In the genomic region with DNA sequence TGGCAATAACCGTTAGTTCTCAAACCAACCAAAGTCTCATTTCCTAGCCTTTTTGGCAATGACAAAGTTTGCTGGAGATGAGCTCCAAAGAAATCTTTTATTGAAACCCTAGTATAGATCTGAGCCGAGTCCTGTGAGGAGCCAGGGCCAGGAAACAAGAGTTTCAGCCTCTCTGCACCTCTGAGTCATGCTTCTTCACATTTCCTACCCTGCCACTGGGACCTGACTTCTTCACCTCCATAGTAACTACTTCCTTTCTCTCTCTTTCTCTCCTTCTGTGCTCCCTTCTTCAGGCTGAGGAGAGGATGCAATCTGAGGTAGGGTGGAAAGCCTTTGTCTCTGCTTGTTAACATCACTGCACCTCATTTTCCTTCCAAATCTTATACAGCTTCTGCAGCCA, we compare ENCODE assay signal across 14 cellular contexts. TPM values are rescaled to one million over a fixed set of nuclear protein-coding genes. Genes with fewer than 3 reads are reported as not detected.
DNase-seq lines count a peak whose midpoint lies in the region; ATAC-seq, FAIRE-seq and TF ChIP-seq lines count a peak whose summit lies in the region.
"Had no signal": no experiment of that assay in that cellular context is flagged by ENCODE, and none has a peak within 500 bp of the region (broad histone marks: within the 10 kb centered on the region; RNA-seq: fewer than 3 reads in every experiment).

No MANE protein-coding gene starts in this region.

- WGBS in heart right ventricle, 2 donors, result 31 to 37% methylated on average over 2 of the region's 2 CpGs
- WGBS in lower leg skin, 2 donors, result 26 to 36% methylated on average over 2 of the region's 2 CpGs

- H2AFZ ChIP-seq in astrocyte (ENCODE audit: low read depth, low read length), result no peak overlapping the region

- no peaks in the 10 kb centered on the region for H3K9me3 Mint-ChIP-seq in astrocyte (ENCODE audit: unreplicated experiment)
- no peaks in the 10 kb centered on the region for H3K9me3 Mint-ChIP-seq in stimulated activated naive CD8-positive, alpha-beta T cell treated with anti-CD3 and anti-CD28 coated beads, Interleukin-15, amount 100 ng/mL, for 72 hours
- H3K9me3 Mint-ChIP-seq: activated T-cell treated with anti-CD3 and anti-CD28 coated beads, Interleukin-2, amount 50 U/mL, for 72 hours; CD8-positive, alpha-beta T cell; stimulated activated naive CD8-positive, alpha-beta T cell treated with anti-CD3 and anti-CD28 coated beads, Interleukin-15, Interleukin-2, amounts not matched to agents 100 ng/mL and 50 ng/mL, for 24 hours had no signal

- H3K9me3 ChIP-seq in astrocyte (ENCODE audit: insufficient read depth, low read depth, low read length) (no peaks in the 10 kb centered on the region), heart right ventricle (no peaks in the 10 kb centered on the region), skeletal muscle satellite cell (replicated peaks; ENCODE audit: low read length) (no peaks in the 10 kb centered on the region)

- H4K20me1 ChIP-seq in astrocyte (ENCODE audit: insufficient read depth, low read length), result no peaks in the 10 kb centered on the region

- no peaks in the 10 kb centered on the region for H3K27me3 ChIP-seq in astrocyte (ENCODE audit: insufficient read depth, low read length)
- no peaks in the 10 kb centered on the region for H3K27me3 ChIP-seq in heart right ventricle
- H3K27me3 ChIP-seq in skeletal muscle satellite cell (ENCODE audit: control insufficient read depth, insufficient read depth, low read length), result no peaks in the 10 kb centered on the region

- peaks cover 37% of the 10 kb centered on the region for H3K4me1 Mint-ChIP-seq in astrocyte (ENCODE audit: low read depth, unreplicated experiment)
- peaks cover 12% of the 10 kb centered on the region for H3K4me1 Mint-ChIP-seq in stimulated activated naive CD8-positive, alpha-beta T cell treated with anti-CD3 and anti-CD28 coated beads, Interleukin-15, amount 100 ng/mL, for 72 hours

- peak overlapping the region; percentile 35 for H3K27ac Mint-ChIP-seq in astrocyte (ENCODE audit: unreplicated experiment)
- no peak overlapping the region for H3K27ac Mint-ChIP-seq in stimulated activated naive CD8-positive, alpha-beta T cell treated with anti-CD3 and anti-CD28 coated beads, Interleukin-15, amount 100 ng/mL, for 72 hours
- H3K27ac Mint-ChIP-seq: activated T-cell treated with anti-CD3 and anti-CD28 coated beads, Interleukin-2, amount 50 U/mL, for 72 hours; CD8-positive, alpha-beta T cell; stimulated activated naive CD8-positive, alpha-beta T cell treated with anti-CD3 and anti-CD28 coated beads, Interleukin-15, Interleukin-2, amounts not matched to agents 100 ng/mL and 50 ng/mL, for 24 hours had no signal

- peak overlapping the region; percentile 43 for H3K4me3 Mint-ChIP-seq in astrocyte (ENCODE audit: unreplicated experiment)
- no peak overlapping the region for H3K4me3 Mint-ChIP-seq in stimulated activated naive CD8-positive, alpha-beta T cell treated with anti-CD3 and anti-CD28 coated beads, Interleukin-15, amount 100 ng/mL, for 72 hours
- H3K4me3 Mint-ChIP-seq: activated T-cell treated with anti-CD3 and anti-CD28 coated beads, Interleukin-2, amount 50 U/mL, for 72 hours; CD8-positive, alpha-beta T cell; stimulated activated naive CD8-positive, alpha-beta T cell treated with anti-CD3 and anti-CD28 coated beads, Interleukin-15, Interleukin-2, amounts not matched to agents 100 ng/mL and 50 ng/mL, for 24 hours had no signal

- H3K27me3 Mint-ChIP-seq in astrocyte (ENCODE audit: low read depth, unreplicated experiment), result no peaks in the 10 kb centered on the region
- no peaks in the 10 kb centered on the region for H3K27me3 Mint-ChIP-seq in stimulated activated naive CD8-positive, alpha-beta T cell treated with anti-CD3 and anti-CD28 coated beads, Interleukin-15, amount 100 ng/mL, for 72 hours
- H3K27me3 Mint-ChIP-seq: stimulated activated naive CD8-positive, alpha-beta T cell treated with anti-CD3 and anti-CD28 coated beads, Interleukin-15, Interleukin-2, amounts not matched to agents 100 ng/mL and 50 ng/mL, for 24 hours had no signal

- H3K9ac ChIP-seq in astrocyte (ENCODE audit: low read length) (peak overlapping the region; percentile 25), skeletal muscle satellite cell (ENCODE audit: low read depth, low read length) (peak overlapping the region; percentile 57)

- no peak for TF ChIP-seq POLR2A in lower leg skin (IDR thresholded peaks at IDR 0.05)

- intact Hi-C loops in heart right ventricle (cut with DNase I), result loop anchor here in 6 of 10 donors (2.0 to 5.0 kb wide), 7 partner anchors 48 to 259 kb away; no protein-coding TSS in a partner anchor
- intact Hi-C loops in lower leg skin (cut with DNase I; ENCODE audit: low total_unique reads), result loop anchor here (10.0 kb wide), 1 partner anchor 235 kb away; no protein-coding TSS in a partner anchor

- peaks cover 10% of the 10 kb centered on the region for H3K79me2 ChIP-seq in astrocyte (ENCODE audit: insufficient read depth, low read length)

- TF ChIP-seq CTCF in astrocyte (IDR thresholded peaks at IDR 0.05; ENCODE audit: insufficient read depth, low read depth, low read length), result no peak
- no peak for TF ChIP-seq CTCF in heart right ventricle (IDR thresholded peaks at IDR 0.05)
- no peak for TF ChIP-seq CTCF in lower leg skin (IDR thresholded peaks at IDR 0.05)

- no peak overlapping the region for H3K4me3 ChIP-seq in astrocyte (ENCODE audit: insufficient read depth, low read depth, low read length)
- H3K4me3 ChIP-seq in heart right ventricle, result no peak overlapping the region
- H3K4me3 ChIP-seq in skeletal muscle satellite cell (ENCODE audit: low read length), result peak overlapping the region; percentile 7
- H3K4me3 ChIP-seq in lower leg skin (ENCODE audit: low read depth, poor library complexity, severe bottlenecking), result no peak overlapping the region

- H3K4me1 ChIP-seq in astrocyte (ENCODE audit: insufficient read depth, low read length) (peaks cover 38% of the 10 kb centered on the region), heart right ventricle (peaks cover 48 to 89% (median 74%) of the 10 kb centered on the region in 9 donors), skeletal muscle satellite cell (ENCODE audit: control insufficient read depth, insufficient read depth, low read length) (peaks cover 60% of the 10 kb centered on the region)

- no peak for FAIRE-seq in astrocyte (lab: Jason Lieb, UNC)

- DNase-seq in ELR (ENCODE audit: low read depth) (peak; percentile 78), astrocyte (ENCODE audit: low read depth) (peak; percentile 52), heart right ventricle (no peak), lower leg skin (ENCODE audit: low spot score in 2 of 2) (no peak), HuH-7.5 (ENCODE audit: low spot score) (no peak)
- no peak for DNase-seq in stimulated activated naive CD8-positive, alpha-beta T cell treated with anti-CD3 and anti-CD28 coated beads, Interleukin-15, amount 100 ng/mL, for 72 hours
- DNase-seq: activated T-cell treated with anti-CD3 and anti-CD28 coated beads, Interleukin-2, amount 50 U/mL, for 72 hours; CD8-positive, alpha-beta T cell; effector CD8-positive, alpha-beta T cell; left cardiac atrium; NCI-H774 had no signal

- ATAC-seq in heart right ventricle (peak in 2 of 8 donors; percentile 23 to 46), GM21423 (IDR thresholded peaks at IDR 0.05; ENCODE audit: unreplicated experiment) (no peak)
- ATAC-seq in stimulated activated naive CD8-positive, alpha-beta T cell treated with anti-CD3 and anti-CD28 coated beads, Interleukin-15, amount 100 ng/mL, for 72 hours, result no peak
- ATAC-seq: activated T-cell treated with anti-CD3 and anti-CD28 coated beads, Interleukin-2, amount 50 U/mL, for 72 hours; CD8-positive, alpha-beta T cell had no signal

- peaks cover 53% of the 10 kb centered on the region for H3K36me3 Mint-ChIP-seq in astrocyte (ENCODE audit: low read depth, unreplicated experiment)

- H3K36me3 ChIP-seq in astrocyte (ENCODE audit: insufficient read depth, low read length) (peaks cover 81% of the 10 kb centered on the region), heart right ventricle (peaks cover 0 to 100% (median 76%) of the 10 kb centered on the region in 9 donors), skeletal muscle satellite cell (ENCODE audit: insufficient read depth, low read length) (peaks cover 88% of the 10 kb centered on the region)

- H3K4me2 ChIP-seq in astrocyte (ENCODE audit: low read length) (peak overlapping the region; percentile 50), skeletal muscle satellite cell (ENCODE audit: low read length) (peak overlapping the region; percentile 47)

- peak overlapping the region; percentile 66 for H3K27ac ChIP-seq in astrocyte (ENCODE audit: low read depth, low read length)
- peak overlapping the region; percentile 53 to 94 (median 82) for H3K27ac ChIP-seq in heart right ventricle

RNA-seq across cellular contexts. Expression of a gene that starts 38.7 kb away (rescaled TPM):
- total RNA-seq in astrocyte (47.9 and 50.2 TPM in 2 replicates), heart right ventricle (10 to 100 TPM; 21.9 to 31.4 (median 27.2) TPM), lower leg skin (10 to 100 TPM; 12.1 to 16.3 (median 15.4) TPM)
- polyA plus RNA-seq in heart right ventricle, result 10 to 100 TPM; 12.0 to 12.9 TPM
- 16.2 and 20.1 TPM in 2 replicates for total RNA-seq in skeletal muscle satellite cell (2012; rRNA removed)

Comparison
In these comparisons a context has a peak if more than half of its experiments do, and no peak if none do; other contexts are left out.
1. DNase-seq: peak in ELR (single experiment) and astrocyte (single experiment); none in heart right ventricle (0 of 2), stimulated activated naive CD8-positive, alpha-beta T cell treated with anti-CD3 and anti-CD28 coated beads, Interleukin-15, amount 100 ng/mL, for 72 hours (0 of 2), lower leg skin (0 of 2) and HuH-7.5 (single experiment).